Comparison of ENCODE assay signal across 1 cellular context in the genomic region with DNA sequence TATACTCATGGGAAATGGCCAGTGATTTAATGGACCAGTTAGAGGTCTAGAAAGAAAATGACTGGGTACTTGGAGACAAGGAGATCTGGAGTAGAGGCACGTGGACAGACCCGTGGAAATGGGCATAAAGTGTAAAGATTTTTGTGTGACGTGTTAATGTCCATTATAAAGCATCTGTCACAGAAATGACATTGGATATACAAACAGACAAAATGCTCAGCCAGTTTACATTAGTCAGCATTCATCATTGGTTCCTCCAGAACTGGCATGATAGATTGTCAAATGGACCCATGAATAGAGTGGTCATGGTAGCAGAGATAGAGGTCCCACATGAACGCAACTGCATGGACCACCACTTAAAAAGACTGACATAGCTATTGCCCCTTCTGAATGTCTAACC.
TF ChIP-seq lines count a peak whose summit lies in the region.

No MANE protein-coding gene starts in this region.

TF ChIP-seq in HepG2, 621 proteins besides CTCF, POLR2A, EP300 and RAD21 (continued from another document):
- TF ChIP-seq ZNF646 (CRISPR knock-in tag; IDR thresholded peaks at IDR 0.05): no peak
- TF ChIP-seq SP4 (CRISPR knock-in tag; IDR thresholded peaks at IDR 0.05): no peak
- no peak for TF ChIP-seq NBN (conservative IDR thresholded peaks at IDR 0.05)
- TF ChIP-seq SMARCE1 (IDR thresholded peaks at IDR 0.05; ENCODE audit: borderline replicate concordance): no peak
- peak in 1 of 2 experiments; percentile 53; a peak in 2 of 4 replicates for TF ChIP-seq MAFK (conservative IDR thresholded peaks at IDR 0.05 in 1 of 2, IDR thresholded peaks at IDR 0.05 in 1 of 2; ENCODE audit: low read length in 2 of 2)
- TF ChIP-seq ZNF224 (CRISPR knock-in tag; IDR thresholded peaks at IDR 0.05): no peak
TF ChIP-seq in HepG2: peak in this region for 3.
